ENCODE assay signal across 8 cellular contexts in genomic region chr19:49767967-49768581, GRCh38. TPM values are rescaled to one million over a fixed set of nuclear protein-coding genes. Genes with fewer than 3 reads are reported as not detected.
DNase-seq lines count a peak whose midpoint lies in the region; ATAC-seq and TF ChIP-seq lines count a peak whose summit lies in the region.

No MANE protein-coding gene starts in this region.

- peaks cover 38 to 46% (median 45%) of the 10 kb centered on the region in 3 donors for H3K4me1 Mint-ChIP-seq in T-cell

- H3K27ac Mint-ChIP-seq in T-cell, result peak overlapping the region; percentile 25 to 79

- H3K27me3 Mint-ChIP-seq in T-cell, result no peaks in the 10 kb centered on the region

- no peak for TF ChIP-seq CTCF in GM12864 (IDR thresholded peaks at IDR 0.05; ENCODE audit: low read depth, low read length, missing control alignments)
- TF ChIP-seq CTCF in fibroblast of pulmonary artery (IDR thresholded peaks at IDR 0.05; ENCODE audit: low read length, missing control alignments), result no peak
- TF ChIP-seq CTCF in psoas muscle (IDR thresholded peaks at IDR 0.05), result no peak

- no peak overlapping the region for H3K27ac ChIP-seq in psoas muscle

- peaks cover 16% of the 10 kb centered on the region for H3K4me1 ChIP-seq in psoas muscle

- CTCF ChIA-PET in T-cell (lab: Charles Lee), result no interaction called here

- peak overlapping the region; percentile 84 to 89 (median 87) for H3K4me3 Mint-ChIP-seq in T-cell

- 44 to 52% (median 45%) methylated on average over 12 of the region's 12 CpGs for WGBS in psoas muscle, 3 donors

- H3K36me3 Mint-ChIP-seq in T-cell, result peaks cover 12% of the 10 kb centered on the region

- H3K36me3 ChIP-seq in psoas muscle (ENCODE audit: insufficient read depth in 1 of 2, low read depth in 1 of 2), result no peaks in the 10 kb centered on the region

- no peaks in the 10 kb centered on the region for H3K27me3 ChIP-seq in psoas muscle (ENCODE audit: insufficient read depth in 3 of 3, low read length in 2 of 3)

- no peak for ATAC-seq in T-cell (replicated peaks in 1 of 4)
- no peak for ATAC-seq in psoas muscle
- ATAC-seq in HG02588 (IDR thresholded peaks at IDR 0.05; ENCODE audit: unreplicated experiment), result no peak

- H3K4me3 ChIP-seq in GM12864 (ENCODE audit: low read depth, low read length), result peak overlapping the region; percentile 94
- peak overlapping the region; percentile 94 for H3K4me3 ChIP-seq in fibroblast of pulmonary artery (replicated peaks; ENCODE audit: low read depth, low read length)
- H3K4me3 ChIP-seq in psoas muscle, result peak overlapping the region; percentile 82

- no peaks in the 10 kb centered on the region for H3K9me3 Mint-ChIP-seq in T-cell

- POLR2A ChIA-PET in T-cell (lab: Charles Lee), result interaction anchor here in 1 of 2 donors (0.6 kb wide), 1 partner anchor 128 kb away, joined by 4 read pairs; no protein-coding TSS in a partner anchor

- intact Hi-C loops in psoas muscle (cut with DNase I), result loop anchor here (5.0 kb wide), 2 partner anchors 34 to 39 kb away; no protein-coding TSS in a partner anchor

- no peak for DNase-seq in GM12864 (ENCODE audit: low read depth)
- DNase-seq in T-cell, result no peak
- DNase-seq in fibroblast of pulmonary artery (ENCODE audit: low read depth), result no peak
- DNase-seq in psoas muscle, result no peak
- no peak for DNase-seq in stimulated activated CD4-positive, alpha-beta T cell treated with anti-CD3 and anti-CD28 coated beads, Interleukin-4, amount 100 ng/mL, for 4 hours
- no peak for DNase-seq in NCI-H82 treated with DMSO at 0.1 percent for 48 hours (lab: John Stamatoyannopoulos, UW; ENCODE audit: unreplicated experiment)
- no peak for DNase-seq in NCI-H1436 (lab: John Stamatoyannopoulos, UW)

- H3K9me3 ChIP-seq in psoas muscle, result no peaks in the 10 kb centered on the region

RNA-seq across cellular contexts. Expression of gene AP2A1, which starts 1.3 kb away (rescaled TPM):
- total RNA-seq in T-cell, result 10 to 100 TPM; 49.6 to 64.8 (median 62.2) TPM
- 100 to 1,000 TPM in 1 of 4 donors, 10 to 100 TPM in 3; 79.1 to 102 (median 84.3) TPM for total RNA-seq in psoas muscle
- polyA plus RNA-seq in psoas muscle, result 10 to 100 TPM; 58.2 to 81.7 (median 69.6) TPM

RNA-seq across cellular contexts. Expression of gene TSKS, which starts 5.0 kb away (rescaled TPM):
- 1 to 10 TPM in 3 of 5 donors, under 1 TPM in 2; 0.23 to 4.1 (median 2.1) TPM for total RNA-seq in T-cell
- total RNA-seq in psoas muscle, result under 1 TPM in 1 of 4 donors, not detected in 3; 0.24 TPM
- under 1 TPM; 0.18 to 0.27 (median 0.18) TPM for polyA plus RNA-seq in psoas muscle

RNA-seq across cellular contexts. Expression of gene FUZ, which starts 45.0 kb away (rescaled TPM):
- total RNA-seq in T-cell (10 to 100 TPM; 12.8 to 31.2 (median 23.7) TPM), psoas muscle (10 to 100 TPM; 20.9 to 33.7 (median 25.2) TPM)
- 10 to 100 TPM; 15.9 to 38.8 (median 28.6) TPM for polyA plus RNA-seq in psoas muscle

RNA-seq across cellular contexts. Expression of gene MED25, which starts 50.0 kb away (rescaled TPM):
- total RNA-seq in T-cell (10 to 100 TPM; 46.0 to 64.1 (median 57.6) TPM), psoas muscle (10 to 100 TPM; 43.0 to 97.8 (median 69.7) TPM)
- 100 to 1,000 TPM in 1 of 3 donors, 10 to 100 TPM in 2; 24.5 to 125 (median 92.5) TPM for polyA plus RNA-seq in psoas muscle
